In genomic region chr20:14711681-14712080, GRCh38 we compare ENCODE assay signal across 19 cellular contexts.
DNase-seq lines count a peak whose midpoint lies in the region; FAIRE-seq and TF ChIP-seq lines count a peak whose summit lies in the region.
"Had no signal": no experiment of that assay in that cellular context is flagged by ENCODE, and none has a peak within 500 bp of the region (broad histone marks: within the 10 kb centered on the region; RNA-seq: fewer than 3 reads in every experiment).

No MANE protein-coding gene starts in this region.

- H3K4me3 Mint-ChIP-seq in endodermal cell: no peak overlapping the region
- no peak overlapping the region for H3K4me3 Mint-ChIP-seq in activated T-cell treated with anti-CD3 and anti-CD28 coated beads, Interleukin-2, amount 50 U/mL, for 24 hours
- H3K4me3 Mint-ChIP-seq in activated CD4-positive, alpha-beta memory T cell treated with anti-CD3 and anti-CD28 coated beads, Interleukin-2, amount 10 ng/mL, durations not matched to agents 7 days and 5 days: no peak overlapping the region
- H3K4me3 Mint-ChIP-seq: activated CD8-positive, alpha-beta T cell treated with anti-CD3 and anti-CD28 coated beads, Interleukin-2, amount 10 ng/mL, durations not matched to agents 7 days and 5 days had no signal

- TF ChIP-seq POLR2A in transverse colon (IDR thresholded peaks at IDR 0.05): no peak

- peak overlapping the region; percentile 76 for H3K27ac Mint-ChIP-seq in endodermal cell
- no peak overlapping the region for H3K27ac Mint-ChIP-seq in activated T-cell treated with anti-CD3 and anti-CD28 coated beads, Interleukin-2, amount 50 U/mL, for 24 hours
- no peak overlapping the region for H3K27ac Mint-ChIP-seq in activated CD4-positive, alpha-beta memory T cell treated with anti-CD3 and anti-CD28 coated beads, Interleukin-2, amount 10 ng/mL, durations not matched to agents 7 days and 5 days
- H3K27ac Mint-ChIP-seq: activated CD8-positive, alpha-beta T cell treated with anti-CD3 and anti-CD28 coated beads, Interleukin-2, amount 10 ng/mL, durations not matched to agents 7 days and 5 days had no signal

- H3K9ac ChIP-seq in NT2/D1 (ENCODE audit: insufficient read length, low read depth): no peak overlapping the region
- H3K9ac ChIP-seq in endodermal cell (ENCODE audit: extremely low read depth, low read length, poor library complexity, severe bottlenecking): peak overlapping the region; percentile 42
- no peak overlapping the region for H3K9ac ChIP-seq in kidney (ENCODE audit: low read length in 2 of 2)
- no peak overlapping the region for H3K9ac ChIP-seq in smooth muscle cell (ENCODE audit: low read depth)
- H3K9ac ChIP-seq: BLaER1 had no signal

- FAIRE-seq in kidney (lab: Jason Lieb, UNC): peak; percentile 17
- FAIRE-seq: G401.6 had no signal

- no peaks in the 10 kb centered on the region for H3K27me3 Mint-ChIP-seq in endodermal cell (ENCODE audit: insufficient read depth)
- no peaks in the 10 kb centered on the region for H3K27me3 Mint-ChIP-seq in activated T-cell treated with anti-CD3 and anti-CD28 coated beads, Interleukin-2, amount 50 U/mL, for 24 hours
- no peaks in the 10 kb centered on the region for H3K27me3 Mint-ChIP-seq in activated CD4-positive, alpha-beta memory T cell treated with anti-CD3 and anti-CD28 coated beads, Interleukin-2, amount 10 ng/mL, durations not matched to agents 7 days and 5 days

- H3K4me2 ChIP-seq in smooth muscle cell: peak overlapping the region; percentile 72
- H3K4me2 ChIP-seq: BLaER1 had no signal

- H3K9me3 ChIP-seq in NT2/D1 (ENCODE audit: insufficient read depth, low read length): peaks cover 5% of the 10 kb centered on the region; the same call in 1 of the 2 replicates
- no peaks in the 10 kb centered on the region for H3K9me3 ChIP-seq in endodermal cell (ENCODE audit: control insufficient read depth, low read length)
- no peaks in the 10 kb centered on the region for H3K9me3 ChIP-seq in kidney (ENCODE audit: control insufficient read depth in 1 of 2, low read length in 2 of 2)
- no peaks in the 10 kb centered on the region for H3K9me3 ChIP-seq in smooth muscle cell (replicated peaks; ENCODE audit: low read depth)
- H3K9me3 ChIP-seq in transverse colon: no peaks in the 10 kb centered on the region
- H3K9me3 ChIP-seq: BLaER1, spleen had no signal

- H3K36me3 ChIP-seq in NT2/D1 (ENCODE audit: insufficient read depth, insufficient read length, low read length) (no peaks in the 10 kb centered on the region), endodermal cell (ENCODE audit: control insufficient read depth, insufficient read depth, low read length) (no peaks in the 10 kb centered on the region), kidney (ENCODE audit: control insufficient read depth in 1 of 2, insufficient read depth in 2 of 2, low read length in 2 of 2) (no peaks in the 10 kb centered on the region), smooth muscle cell (ENCODE audit: low read depth) (no peaks in the 10 kb centered on the region), transverse colon (no peaks in the 10 kb centered on the region)
- H3K36me3 ChIP-seq: BLaER1, spleen had no signal

- H3K4me3 ChIP-seq in NT2/D1 (ENCODE audit: insufficient read length, low read depth): no peak overlapping the region
- peak overlapping the region; percentile 38 for H3K4me3 ChIP-seq in endodermal cell (ENCODE audit: low read length)
- no peak overlapping the region for H3K4me3 ChIP-seq in kidney (ENCODE audit: low read length in 2 of 2)
- no peak overlapping the region for H3K4me3 ChIP-seq in smooth muscle cell
- no peak overlapping the region for H3K4me3 ChIP-seq in transverse colon
- H3K4me3 ChIP-seq: BLaER1, spleen had no signal

- H3K27me3 ChIP-seq in NT2/D1 (ENCODE audit: insufficient read depth, insufficient read length): no peaks in the 10 kb centered on the region
- no peaks in the 10 kb centered on the region for H3K27me3 ChIP-seq in endodermal cell (ENCODE audit: control insufficient read depth, insufficient read depth, low read length, poor library complexity, severe bottlenecking)
- H3K27me3 ChIP-seq in smooth muscle cell (ENCODE audit: low read depth): no peaks in the 10 kb centered on the region
- no peaks in the 10 kb centered on the region for H3K27me3 ChIP-seq in transverse colon
- H3K27me3 ChIP-seq: BLaER1, spleen had no signal

- no peaks in the 10 kb centered on the region for H3F3A ChIP-seq in smooth muscle cell (ENCODE audit: low read depth)

- TF ChIP-seq EP300 in transverse colon (IDR thresholded peaks at IDR 0.05; ENCODE audit: low read depth): no peak

- H3K4me1 ChIP-seq in NT2/D1 (ENCODE audit: insufficient read depth, insufficient read length) (no peaks in the 10 kb centered on the region), endodermal cell (ENCODE audit: control insufficient read depth, insufficient read depth, low read length) (peaks cover 4% of the 10 kb centered on the region), kidney (ENCODE audit: control insufficient read depth in 1 of 2, insufficient read depth in 1 of 2, low read depth in 1 of 2, low read length in 2 of 2) (peaks cover 0 to 13% of the 10 kb centered on the region in 2 donors), smooth muscle cell (ENCODE audit: low read depth) (peaks cover 65% of the 10 kb centered on the region), transverse colon (peaks cover 0 to 48% (median 16%) of the 10 kb centered on the region in 4 donors)
- H3K4me1 ChIP-seq: BLaER1, spleen had no signal

- H3K36me3 Mint-ChIP-seq in endodermal cell (ENCODE audit: low read depth): no peaks in the 10 kb centered on the region
- no peaks in the 10 kb centered on the region for H3K36me3 Mint-ChIP-seq in activated T-cell treated with anti-CD3 and anti-CD28 coated beads, Interleukin-2, amount 50 U/mL, for 24 hours (ENCODE audit: low read depth)
- H3K36me3 Mint-ChIP-seq in activated CD4-positive, alpha-beta memory T cell treated with anti-CD3 and anti-CD28 coated beads, Interleukin-2, amount 10 ng/mL, durations not matched to agents 7 days and 5 days (ENCODE audit: low read depth): no peaks in the 10 kb centered on the region

- no peaks in the 10 kb centered on the region for H3K79me2 ChIP-seq in smooth muscle cell (ENCODE audit: low read depth)

- CTCF ChIA-PET in activated CD4-positive, alpha-beta memory T cell treated with anti-CD3 and anti-CD28 coated beads, Interleukin-2, amount 10 ng/mL, durations not matched to agents 7 days and 5 days (lab: Charles Lee): no interaction called here

- DNase-seq in NT2/D1 (ENCODE audit: low read depth, low spot score): peak; percentile 50
- no peak for DNase-seq in endodermal cell
- DNase-seq in kidney: no peak
- DNase-seq in smooth muscle cell (lab: John Stamatoyannopoulos, UW; ENCODE audit: unreplicated experiment): no peak
- no peak for DNase-seq in activated T-cell treated with anti-CD3 and anti-CD28 coated beads, Interleukin-2, amount 50 U/mL, for 24 hours
- no peak for DNase-seq in transverse colon
- no peak for DNase-seq in activated CD4-positive, alpha-beta memory T cell treated with anti-CD3 and anti-CD28 coated beads, Interleukin-2, amount 10 ng/mL, durations not matched to agents 7 days and 5 days
- DNase-seq: activated CD8-positive, alpha-beta T cell treated with anti-CD3 and anti-CD28 coated beads, Interleukin-2, amount 10 ng/mL, durations not matched to agents 7 days and 5 days; caudate nucleus; effector CD4-positive, alpha-beta T cell; KG1; NCI-H1048; NCI-H526; OCI-M1; posterior cingulate gyrus; spleen had no signal

- in situ Hi-C loops in transverse colon (cut with MboI; ENCODE audit: low pct_ligation_motif_present in 1 of 4, low pct_unique_long_range_greater_than_20kb in 1 of 4, low sequenced_read_pairs in 3 of 4): no loop called here

- 56% methylated on average over 2 of the region's 2 CpGs; no CpG with 5 or more reads in 1 of the 2 experiments for WGBS in endodermal cell (ENCODE audit: insufficient coverage in 1 of 2, insufficient read length in 1 of 2), 2 experiments
- WGBS in smooth muscle cell (ENCODE audit: low lambda C conversion rate): 45% methylated on average over 2 of the region's 2 CpGs
- WGBS in transverse colon (ENCODE audit: low coverage in 1 of 2), 2 donors: 47 to 60% methylated on average over 2 of the region's 2 CpGs

- intact Hi-C loops in kidney (cut with DNase I) (no loop called here), transverse colon (cut with DNase I; ENCODE audit: low total_unique reads) (no loop called here)

- H2AFZ ChIP-seq in smooth muscle cell (ENCODE audit: low read depth): peak overlapping the region; percentile 29

- H3K9me3 Mint-ChIP-seq in endodermal cell: no peaks in the 10 kb centered on the region
- H3K9me3 Mint-ChIP-seq in activated T-cell treated with anti-CD3 and anti-CD28 coated beads, Interleukin-2, amount 50 U/mL, for 24 hours: peaks cover 10% of the 10 kb centered on the region
- H3K9me3 Mint-ChIP-seq in activated CD4-positive, alpha-beta memory T cell treated with anti-CD3 and anti-CD28 coated beads, Interleukin-2, amount 10 ng/mL, durations not matched to agents 7 days and 5 days: peaks cover 22% of the 10 kb centered on the region

- H3K27ac ChIP-seq in endodermal cell (ENCODE audit: low read depth, low read length): no peak overlapping the region
- H3K27ac ChIP-seq in kidney (ENCODE audit: low read depth in 2 of 2, low read length in 2 of 2): no peak overlapping the region
- H3K27ac ChIP-seq in smooth muscle cell (ENCODE audit: low read depth): peak overlapping the region; percentile 67
- no peak overlapping the region for H3K27ac ChIP-seq in transverse colon
- H3K27ac ChIP-seq: BLaER1, SK-N-MC, spleen had no signal

- TF ChIP-seq CTCF in endodermal cell (conservative IDR thresholded peaks at IDR 0.05): no peak
- no peak for TF ChIP-seq CTCF in kidney (IDR thresholded peaks at IDR 0.05; ENCODE audit: borderline replicate concordance, extremely low read depth, insufficient read depth)
- no peak for TF ChIP-seq CTCF in smooth muscle cell (IDR thresholded peaks at IDR 0.05; ENCODE audit: borderline replicate concordance, insufficient read depth, poor library complexity, severe bottlenecking)
- TF ChIP-seq CTCF in transverse colon (IDR thresholded peaks at IDR 0.05): no peak

- no peaks in the 10 kb centered on the region for H4K20me1 ChIP-seq in smooth muscle cell (ENCODE audit: low read depth)
- H4K20me1 ChIP-seq: BLaER1 had no signal

- POLR2A ChIA-PET in activated CD4-positive, alpha-beta memory T cell treated with anti-CD3 and anti-CD28 coated beads, Interleukin-2, amount 10 ng/mL, durations not matched to agents 7 days and 5 days (lab: Charles Lee): no interaction called here

- H3K4me1 Mint-ChIP-seq in endodermal cell: peaks cover 70% of the 10 kb centered on the region
- H3K4me1 Mint-ChIP-seq in activated T-cell treated with anti-CD3 and anti-CD28 coated beads, Interleukin-2, amount 50 U/mL, for 24 hours (ENCODE audit: low read depth): no peaks in the 10 kb centered on the region
- H3K4me1 Mint-ChIP-seq in activated CD4-positive, alpha-beta memory T cell treated with anti-CD3 and anti-CD28 coated beads, Interleukin-2, amount 10 ng/mL, durations not matched to agents 7 days and 5 days: no peaks in the 10 kb centered on the region
